Comparison of ENCODE assay signal across 10 cellular contexts in genomic region chr3:117486709-117487394, GRCh38.
DNase-seq lines count a peak whose midpoint lies in the region; ATAC-seq and TF ChIP-seq lines count a peak whose summit lies in the region.
"Had no signal": no experiment of that assay in that cellular context is flagged by ENCODE, and none has a peak within 500 bp of the region (broad histone marks: within the 10 kb centered on the region; RNA-seq: fewer than 3 reads in every experiment).

No MANE protein-coding gene starts in this region.

- H3K36me3 Mint-ChIP-seq in nephron progenitor cell (ENCODE audit: low read depth), result no peaks in the 10 kb centered on the region

- H3K4me3 Mint-ChIP-seq in nephron progenitor cell, result no peak overlapping the region
- H3K4me3 Mint-ChIP-seq: nephron had no signal

- intact Hi-C loops in left ventricle myocardium superior (cut with micrococcal nuclease), result no loop called here

- no peaks in the 10 kb centered on the region for H3K9me3 Mint-ChIP-seq in nephron progenitor cell
- H3K9me3 Mint-ChIP-seq: nephron had no signal

- DNase-seq in astrocyte of the hippocampus (ENCODE audit: low read depth, low spot score) (peak; percentile 10), NCI-H2107 treated with DMSO at 0.1 percent for 48 hours (lab: John Stamatoyannopoulos, UW; ENCODE audit: unreplicated experiment) (no peak), left ventricle myocardium superior (no peak), nephron progenitor cell (no peak)
- DNase-seq: T-helper 2 cell had no signal

- no peak for TF ChIP-seq CTCF in nephron progenitor cell (IDR thresholded peaks at IDR 0.05)

- H3K27me3 Mint-ChIP-seq in nephron progenitor cell (ENCODE audit: low read depth, poor library complexity), result peaks cover 7% of the 10 kb centered on the region

- no peaks in the 10 kb centered on the region for H3K4me1 Mint-ChIP-seq in nephron progenitor cell
- H3K4me1 Mint-ChIP-seq: nephron had no signal

- ATAC-seq in GM18907 (IDR thresholded peaks at IDR 0.05; ENCODE audit: unreplicated experiment) (peak; percentile 92), GM21825 (IDR thresholded peaks at IDR 0.05; ENCODE audit: unreplicated experiment) (peak; percentile 67), HG03520 (IDR thresholded peaks at IDR 0.05; ENCODE audit: unreplicated experiment) (peak; percentile 85), GM19455 (IDR thresholded peaks at IDR 0.05; ENCODE audit: unreplicated experiment) (no peak), left ventricle myocardium superior (no peak)

- H3K27ac Mint-ChIP-seq in nephron progenitor cell, result no peak overlapping the region
- H3K27ac Mint-ChIP-seq: nephron had no signal

Comparison
In these comparisons a context has a peak if more than half of its experiments do, and no peak if none do; other contexts are left out.
1. ATAC-seq: peak in GM18907 (single experiment), GM21825 (single experiment) and HG03520 (single experiment); none in GM19455 (single experiment) and left ventricle myocardium superior (single experiment).